In genomic region chr9:126162611-126163381, GRCh38 we compare ENCODE assay signal across 19 cellular contexts.
DNase-seq lines count a peak whose midpoint lies in the region; ATAC-seq and TF ChIP-seq lines count a peak whose summit lies in the region.
"Had no signal": no experiment of that assay in that cellular context is flagged by ENCODE, and none has a peak within 500 bp of the region (broad histone marks: within the 10 kb centered on the region; RNA-seq: fewer than 3 reads in every experiment).

No MANE protein-coding gene starts in this region.

- H3K4me3 ChIP-seq in BLaER1 treated with 17β-estradiol and CSF1 and Interleukin-3, amounts not matched to agents 10 nM and 100 nM = no peak overlapping the region
- H3K4me3 ChIP-seq: GM12878, GM23338 had no signal

- peaks cover 7% of the 10 kb centered on the region for H3K27me3 Mint-ChIP-seq in activated CD4-positive, alpha-beta T cell treated with anti-CD3 and anti-CD28 coated beads, Interleukin-2, amount 10 ng/mL, durations not matched to agents 24 days and 14 days
- peaks cover 33% of the 10 kb centered on the region for H3K27me3 Mint-ChIP-seq in osteocyte (ENCODE audit: unreplicated experiment)

- peaks cover 0 to 21% (median 0%) of the 10 kb centered on the region in 11 experiments; a peak in 4 of 22 replicates for H3K27me3 ChIP-seq in BLaER1 treated with 17β-estradiol and CSF1 and Interleukin-3, amounts not matched to agents 10 nM and 100 nM

- no peaks in the 10 kb centered on the region for H3K36me3 Mint-ChIP-seq in activated CD4-positive, alpha-beta T cell treated with anti-CD3 and anti-CD28 coated beads, Interleukin-2, amount 10 ng/mL, durations not matched to agents 24 days and 14 days (ENCODE audit: low read depth)
- no peaks in the 10 kb centered on the region for H3K36me3 Mint-ChIP-seq in osteocyte (ENCODE audit: unreplicated experiment)
- H3K36me3 Mint-ChIP-seq: CD8-positive, alpha-beta memory T cell had no signal

- no peak overlapping the region for H3K9ac ChIP-seq in BLaER1 treated with 17β-estradiol and CSF1 and Interleukin-3, amounts not matched to agents 10 nM and 100 nM

- no peak overlapping the region; a peak in 1 of 22 replicates for H3K27ac ChIP-seq in BLaER1 treated with 17β-estradiol and CSF1 and Interleukin-3, amounts not matched to agents 10 nM and 100 nM
- H3K27ac ChIP-seq: 22Rv1 had no signal

- no peak for ATAC-seq in HG02970 (IDR thresholded peaks at IDR 0.05; ENCODE audit: low FRiP score, unreplicated experiment)
- ATAC-seq: GM12878, GM23338 had no signal

- TF ChIP-seq CTCF in osteocyte (IDR thresholded peaks at IDR 0.05) = no peak

- no peak overlapping the region for H3K4me3 Mint-ChIP-seq in activated CD4-positive, alpha-beta T cell treated with anti-CD3 and anti-CD28 coated beads, Interleukin-2, amount 10 ng/mL, durations not matched to agents 24 days and 14 days
- H3K4me3 Mint-ChIP-seq in osteocyte (ENCODE audit: unreplicated experiment) = no peak overlapping the region
- H3K4me3 Mint-ChIP-seq: CD8-positive, alpha-beta memory T cell; GM23338 had no signal

- H4K20me1 ChIP-seq in BLaER1 treated with 17β-estradiol and CSF1 and Interleukin-3, amounts not matched to agents 10 nM and 100 nM = no peaks in the 10 kb centered on the region

- intact Hi-C loops in activated CD4-positive, alpha-beta T cell treated with anti-CD3 and anti-CD28 coated beads, Interleukin-2, amount 10 ng/mL, durations not matched to agents 24 days and 14 days (cut with micrococcal nuclease) = no loop called here

- no peaks in the 10 kb centered on the region for H3K4me1 Mint-ChIP-seq in activated CD4-positive, alpha-beta T cell treated with anti-CD3 and anti-CD28 coated beads, Interleukin-2, amount 10 ng/mL, durations not matched to agents 24 days and 14 days
- no peaks in the 10 kb centered on the region for H3K4me1 Mint-ChIP-seq in osteocyte (ENCODE audit: unreplicated experiment)
- H3K4me1 Mint-ChIP-seq: CD8-positive, alpha-beta memory T cell had no signal

- DNase-seq in activated CD4-positive, alpha-beta T cell treated with anti-CD3 and anti-CD28 coated beads, Interleukin-2, amount 10 ng/mL, durations not matched to agents 24 days and 14 days = peak; percentile 38
- DNase-seq in activated CD4-positive, alpha-beta T cell treated with anti-CD3 and anti-CD28 coated beads for 48 hours = no peak
- peak; percentile 1 for DNase-seq in iPS-NIHi7 (ENCODE audit: extremely low spot score)
- DNase-seq in osteocyte (ENCODE audit: extremely low spot score, unreplicated experiment) = peak; percentile 73
- DNase-seq in Kasumi-1 (lab: John Stamatoyannopoulos, UW) = no peak
- no peak for DNase-seq in stimulated activated CD4-positive, alpha-beta T cell treated with anti-CD3 and anti-CD28 coated beads, Interleukin-4, amount 100 ng/mL, for 1 hour
- DNase-seq: CD8-positive, alpha-beta memory T cell; DND-41; KBM-7; NCI-H1417 treated with DMSO at 0.1 percent for 48 hours; NCI-H1930; NCI-H2171 treated with DMSO at 0.1 percent for 48 hours; NCI-H446 treated with DMSO at 0.1 percent for 48 hours; NK-92 treated with Interleukin-12 subunit alpha and Interleukin-12 subunit beta, amount 100 ng/mL, for 24 hours had no signal

- no peak overlapping the region for H3K27ac Mint-ChIP-seq in activated CD4-positive, alpha-beta T cell treated with anti-CD3 and anti-CD28 coated beads, Interleukin-2, amount 10 ng/mL, durations not matched to agents 24 days and 14 days
- H3K27ac Mint-ChIP-seq in osteocyte (ENCODE audit: unreplicated experiment) = no peak overlapping the region
- H3K27ac Mint-ChIP-seq: CD8-positive, alpha-beta memory T cell; GM23338 had no signal

- H3K36me3 ChIP-seq in BLaER1 treated with 17β-estradiol and CSF1 and Interleukin-3, amounts not matched to agents 10 nM and 100 nM = no peaks in the 10 kb centered on the region

- peaks cover 4 to 86% (median 81%) of the 10 kb centered on the region in 10 experiments for H3K4me1 ChIP-seq in BLaER1 treated with 17β-estradiol and CSF1 and Interleukin-3, amounts not matched to agents 10 nM and 100 nM

- no peaks in the 10 kb centered on the region for H3K9me3 Mint-ChIP-seq in activated CD4-positive, alpha-beta T cell treated with anti-CD3 and anti-CD28 coated beads, Interleukin-2, amount 10 ng/mL, durations not matched to agents 24 days and 14 days
- no peaks in the 10 kb centered on the region for H3K9me3 Mint-ChIP-seq in osteocyte (ENCODE audit: unreplicated experiment)
- H3K9me3 Mint-ChIP-seq: CD8-positive, alpha-beta memory T cell; GM23338 had no signal

- peak overlapping the region in 8 of 11 experiments; percentile 16 to 93 (median 70); a peak in 13 of 22 replicates for H3K4me2 ChIP-seq in BLaER1 treated with 17β-estradiol and CSF1 and Interleukin-3, amounts not matched to agents 10 nM and 100 nM
- H3K4me2 ChIP-seq: GM23338 had no signal

- no peaks in the 10 kb centered on the region; a peak in 2 of 22 replicates for H3K9me3 ChIP-seq in BLaER1 treated with 17β-estradiol and CSF1 and Interleukin-3, amounts not matched to agents 10 nM and 100 nM (replicated peaks in 1 of 11)

Comparison
In these comparisons a context has a peak if more than half of its experiments do, and no peak if none do; other contexts are left out.
1. DNase-seq: peak in activated CD4-positive, alpha-beta T cell treated with anti-CD3 and anti-CD28 coated beads, Interleukin-2, amount 10 ng/mL, durations not matched to agents 24 days and 14 days (single experiment), iPS-NIHi7 (single experiment) and osteocyte (single experiment); none in activated CD4-positive, alpha-beta T cell treated with anti-CD3 and anti-CD28 coated beads for 48 hours (single experiment), Kasumi-1 (0 of 2) and stimulated activated CD4-positive, alpha-beta T cell treated with anti-CD3 and anti-CD28 coated beads, Interleukin-4, amount 100 ng/mL, for 1 hour (single experiment).